Comparison of ENCODE assay signal across 13 cellular contexts in the genomic region with DNA sequence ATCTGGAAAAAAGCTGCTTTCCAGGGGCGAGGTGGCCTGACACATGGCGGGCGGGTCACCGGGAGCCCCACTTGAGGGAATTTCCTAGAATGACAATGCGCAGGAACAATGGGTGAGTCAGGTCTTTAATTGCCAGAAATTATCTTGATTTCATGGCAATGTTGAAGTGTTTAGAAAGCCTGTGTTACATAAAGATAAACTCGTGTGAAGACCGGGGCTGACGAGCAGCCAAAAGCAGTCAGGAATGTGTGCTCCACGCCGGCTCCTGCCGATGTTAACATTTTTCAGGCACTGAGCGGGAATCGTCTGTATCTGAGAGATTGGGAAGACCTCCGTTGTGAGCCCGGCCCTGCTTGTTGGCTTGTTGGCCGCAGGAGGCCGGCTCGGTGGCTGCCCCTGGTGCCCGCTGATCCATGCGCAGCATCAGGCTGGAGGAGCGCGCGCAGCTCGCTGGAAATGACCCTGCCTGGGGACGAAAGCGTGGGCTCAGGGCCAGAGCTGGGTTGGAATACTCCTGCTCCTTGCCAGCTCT.
DNase-seq lines count a peak whose midpoint lies in the region; ATAC-seq, FAIRE-seq and TF ChIP-seq lines count a peak whose summit lies in the region.
"Had no signal": no experiment of that assay in that cellular context is flagged by ENCODE, and none has a peak within 500 bp of the region (broad histone marks: within the 10 kb centered on the region; RNA-seq: fewer than 3 reads in every experiment).

No MANE protein-coding gene starts in this region.

- peaks cover 0 to 42% of the 10 kb centered on the region in 2 donors for H3K27me3 ChIP-seq in breast epithelium
- H3K27me3 ChIP-seq in aorta (ENCODE audit: control insufficient read depth in 1 of 2, insufficient read depth in 2 of 2, low read length in 1 of 2) = no peaks in the 10 kb centered on the region

- intact Hi-C loops in MCF 10A (cut with micrococcal nuclease) (no loop called here), breast epithelium (cut with DNase I; ENCODE audit: low total_unique reads) (no loop called here), kidney (cut with DNase I) (no loop called here), aorta (cut with DNase I) (loop anchor here (5.0 to 10.0 kb wide), 3 partner anchors 126 to 453 kb away; a partner anchor contains a TSS), CD14-positive monocyte (cut with micrococcal nuclease) (no loop called here)

- TF ChIP-seq POLR2A in breast epithelium (IDR thresholded peaks at IDR 0.05) = no peak

- FAIRE-seq in kidney (lab: Jason Lieb, UNC) = no peak
- FAIRE-seq: A204.1, GM12878 had no signal

- H3K9me3 ChIP-seq in breast epithelium (no peaks in the 10 kb centered on the region), kidney (ENCODE audit: control insufficient read depth in 1 of 2, low read length in 2 of 2) (no peaks in the 10 kb centered on the region), aorta (ENCODE audit: control insufficient read depth, low read length) (no peaks in the 10 kb centered on the region)

- 5 to 6% methylated on average over 26 of the region's 26 CpGs for WGBS in aorta, 2 donors

- H3K4me1 ChIP-seq in breast epithelium = peaks cover 0 to 8% of the 10 kb centered on the region in 2 donors
- H3K4me1 ChIP-seq in kidney (ENCODE audit: control insufficient read depth in 1 of 2, insufficient read depth in 1 of 2, low read depth in 1 of 2, low read length in 2 of 2) = no peaks in the 10 kb centered on the region
- no peaks in the 10 kb centered on the region for H3K4me1 ChIP-seq in aorta (ENCODE audit: control insufficient read depth in 1 of 2, insufficient read depth in 2 of 2, low read length in 2 of 2)

- DNase-seq in MCF 10A (ENCODE audit: unreplicated experiment) (peak; percentile 70), breast epithelium (ENCODE audit: low spot score in 2 of 2) (no peak), choroid plexus epithelial cell (ENCODE audit: low read depth) (peak; percentile 72), kidney (peak; percentile 79), aorta (peak; percentile 85 to 93), CD14-positive monocyte (ENCODE audit: low spot score) (no peak)
- DNase-seq: NCI-H446 treated with DMSO at 0.1 percent for 48 hours, nephron progenitor cell, T-helper 2 cell had no signal

- no TSS peak for BruUV-seq in MCF 10A (replicated peaks; lab: Mats Ljungman, UMichigan)

- H3K36me3 Mint-ChIP-seq in MCF 10A (ENCODE audit: insufficient read depth, unreplicated experiment) (no peaks in the 10 kb centered on the region), CD14-positive monocyte (no peaks in the 10 kb centered on the region)

- H3K36me3 ChIP-seq in breast epithelium = no peaks in the 10 kb centered on the region
- H3K36me3 ChIP-seq in kidney (ENCODE audit: control insufficient read depth in 1 of 2, insufficient read depth in 2 of 2, low read length in 2 of 2) = no peaks in the 10 kb centered on the region
- H3K36me3 ChIP-seq in aorta (ENCODE audit: control insufficient read depth in 1 of 2, insufficient read depth in 2 of 2, low read length in 1 of 2) = no peaks in the 10 kb centered on the region

- H3K4me3 ChIP-seq in breast epithelium (peak overlapping the region in 1 of 3 donors; percentile 2), choroid plexus epithelial cell (ENCODE audit: low read depth, low read length) (peak overlapping the region; percentile 28), kidney (ENCODE audit: low read length in 2 of 2) (no peak overlapping the region), aorta (ENCODE audit: low read length in 2 of 2) (no peak overlapping the region)
- H3K4me3 ChIP-seq: GM12878 had no signal

- no peaks in the 10 kb centered on the region for H3K9me3 Mint-ChIP-seq in MCF 10A (ENCODE audit: unreplicated experiment)
- peaks cover 0 to 2% (median 0%) of the 10 kb centered on the region in 7 donors for H3K9me3 Mint-ChIP-seq in CD14-positive monocyte

- H3K27ac ChIP-seq in breast epithelium (no peak overlapping the region), kidney (ENCODE audit: low read depth in 2 of 2, low read length in 2 of 2) (peak overlapping the region in 1 of 2 donors; percentile 28), aorta (ENCODE audit: low read depth in 1 of 2, low read length in 2 of 2) (peak overlapping the region in 1 of 2 donors; percentile 7)

- CTCF ChIA-PET in MCF 10A (lab: Yijun Ruan, JAX) = no interaction called here

- H3K27me3 Mint-ChIP-seq in MCF 10A (ENCODE audit: insufficient read depth, unreplicated experiment) = no peaks in the 10 kb centered on the region
- H3K27me3 Mint-ChIP-seq in CD14-positive monocyte (ENCODE audit: low read depth in 3 of 3) = peaks cover 35 to 48% (median 41%) of the 10 kb centered on the region in 3 donors

- peak; percentile 49 for ATAC-seq in aorta (ENCODE audit: low FRiP score)
- ATAC-seq in HG02981 (IDR thresholded peaks at IDR 0.05; ENCODE audit: unreplicated experiment) = no peak
- ATAC-seq in GM18868 (IDR thresholded peaks at IDR 0.05; ENCODE audit: unreplicated experiment) = no peak
- ATAC-seq: GM12878 had no signal

- H3K4me3 Mint-ChIP-seq in MCF 10A (ENCODE audit: unreplicated experiment) (no peak overlapping the region), CD14-positive monocyte (no peak overlapping the region)
- H3K4me3 Mint-ChIP-seq: nephron progenitor cell had no signal

- no peak overlapping the region for H3K9ac ChIP-seq in kidney (ENCODE audit: low read length in 2 of 2)

- H3K27ac Mint-ChIP-seq in MCF 10A (ENCODE audit: low read depth, unreplicated experiment) (no peak overlapping the region), CD14-positive monocyte (no peak overlapping the region)
- H3K27ac Mint-ChIP-seq: nephron progenitor cell had no signal

- POLR2A ChIA-PET in MCF 10A (lab: Yijun Ruan, JAX) = no interaction called here

- TF ChIP-seq CTCF in MCF 10A (IDR thresholded peaks at IDR 0.05; ENCODE audit: unreplicated experiment) = no peak
- TF ChIP-seq CTCF in breast epithelium (IDR thresholded peaks at IDR 0.05) = no peak
- no peak for TF ChIP-seq CTCF in choroid plexus epithelial cell (conservative IDR thresholded peaks at IDR 0.05; ENCODE audit: low read depth, low read length)
- TF ChIP-seq CTCF in kidney (IDR thresholded peaks at IDR 0.05; ENCODE audit: borderline replicate concordance, extremely low read depth, insufficient read depth) = no peak
- TF ChIP-seq CTCF in CD14-positive monocyte (IDR thresholded peaks at IDR 0.05) = no peak

- H3K4me1 Mint-ChIP-seq in MCF 10A (ENCODE audit: insufficient read depth, unreplicated experiment) = no peaks in the 10 kb centered on the region
- H3K4me1 Mint-ChIP-seq in CD14-positive monocyte = no peaks in the 10 kb centered on the region

Comparison
In these comparisons a context has a peak if more than half of its experiments do, and no peak if none do; other contexts are left out.
1. DNase-seq: peak in MCF 10A (single experiment), choroid plexus epithelial cell (single experiment), kidney (single experiment) and aorta (2 of 2); none in breast epithelium (0 of 2) and CD14-positive monocyte (single experiment).
2. intact Hi-C loops: an anchor here in aorta (5.0 to 10.0 kb wide); none called in MCF 10A, breast epithelium, kidney and CD14-positive monocyte.